Comparison of ENCODE assay signal across 30 cellular contexts in the genomic region with DNA sequence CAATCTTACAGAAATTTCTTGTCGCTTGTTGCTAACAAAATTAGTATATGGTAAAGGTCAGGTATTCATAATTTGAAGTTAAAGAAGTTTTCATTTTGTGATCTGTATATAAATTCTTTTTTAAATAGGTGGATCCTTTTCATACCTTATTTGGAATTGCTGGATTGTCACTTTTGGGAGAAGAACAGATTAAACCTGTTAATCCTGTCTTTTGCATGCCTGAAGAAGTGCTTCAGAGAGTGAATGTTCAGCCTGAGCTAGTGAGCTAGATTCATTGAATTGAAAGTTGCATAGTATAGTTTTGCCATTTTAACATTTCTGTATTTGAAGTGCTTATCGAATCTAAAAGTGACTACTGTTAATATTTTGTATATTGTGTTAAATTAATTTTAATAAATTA. TPM values are rescaled to one million over a fixed set of nuclear protein-coding genes. Genes with fewer than 3 reads are reported as not detected.
"Had no signal": no experiment of that assay in that cellular context is flagged by ENCODE, and none has a peak within 500 bp of the region (broad histone marks: within the 10 kb centered on the region; RNA-seq: fewer than 3 reads in every experiment).

No MANE protein-coding gene starts in this region.

- H3K27me3 Mint-ChIP-seq: central memory CD8-positive, alpha-beta T cell; dendritic cell treated with granulocyte-macrophage colony-stimulating factor and Interleukin-4, amounts not matched to agents 40 ng/mL and 50 ng/mL, for 4 days; progenitor cell of endocrine pancreas; stimulated activated naive CD8-positive, alpha-beta T cell treated with anti-CD3 and anti-CD28 coated beads, Interleukin-15, amount 100 ng/mL, for 72 hours had no signal

- H3K36me3 ChIP-seq: ovary had no signal

- H3K9me3 ChIP-seq: breast epithelium, esophagus squamous epithelium, left ventricle myocardium inferior, mucosa of descending colon, ovary, upper lobe of left lung, vagina had no signal

- H3K27ac ChIP-seq: breast epithelium, esophagus squamous epithelium, left ventricle myocardium inferior, ovary, skin epidermis, upper lobe of left lung, vagina, VCaP had no signal

- H3K27me3 ChIP-seq: breast epithelium, esophagus squamous epithelium, ovary, upper lobe of left lung, vagina had no signal

- H3K4me3 ChIP-seq: breast epithelium, esophagus squamous epithelium, left ventricle myocardium inferior, mucosa of descending colon, ovary, skin epidermis, upper lobe of left lung, vagina had no signal

- DNase-seq: activated CD4-positive, alpha-beta T cell treated with anti-CD3 and anti-CD28 coated beads for 48 hours; activated CD4-positive, alpha-beta T cell treated with anti-CD3 and anti-CD28 coated beads, Interleukin-2, amount 50 U/mL, for 48 hours; activated CD8-positive, alpha-beta memory T cell treated with anti-CD3 and anti-CD28 coated beads for 24 hours; activated CD8-positive, alpha-beta memory T cell treated with anti-CD3 and anti-CD28 coated beads, Interleukin-2, amount 50 U/mL, for 4 hours; activated naive CD4-positive, alpha-beta T cell treated with Interleukin-2 at 50 U/mL for 16 hours; activated T-cell treated with anti-CD3 and anti-CD28 coated beads, Interleukin-2, amount 50 U/mL, for 48 hours; endodermal cell; esophagus squamous epithelium; foreskin melanocyte; left ventricle myocardium inferior; mucosa of descending colon; ovary; stimulated activated CD4-positive, alpha-beta T cell treated with anti-CD3 and anti-CD28 coated beads, Interleukin-12 subunit alpha, Interleukin-12 subunit beta, amount 100 ng/mL, for 4 hours; stimulated activated CD4-positive, alpha-beta T cell treated with anti-CD3 and anti-CD28 coated beads, Interleukin-4, amount 100 ng/mL, for 1 hour; stimulated activated naive CD8-positive, alpha-beta T cell treated with anti-CD3 and anti-CD28 coated beads, Interleukin-15, amount 100 ng/mL, for 72 hours; substantia nigra; T-helper 1 cell; upper lobe of left lung had no signal

- H3K9me3 Mint-ChIP-seq: central memory CD8-positive, alpha-beta T cell; dendritic cell treated with granulocyte-macrophage colony-stimulating factor and Interleukin-4, amounts not matched to agents 40 ng/mL and 50 ng/mL, for 4 days; endodermal cell; nephron; stimulated activated naive CD8-positive, alpha-beta T cell treated with anti-CD3 and anti-CD28 coated beads, Interleukin-15, amount 100 ng/mL, for 72 hours had no signal

- H3K27ac Mint-ChIP-seq: dendritic cell treated with granulocyte-macrophage colony-stimulating factor and Interleukin-4, amounts not matched to agents 40 ng/mL and 50 ng/mL, for 4 days; nephron; progenitor cell of endocrine pancreas; stimulated activated naive CD8-positive, alpha-beta T cell treated with anti-CD3 and anti-CD28 coated beads, Interleukin-15, amount 100 ng/mL, for 72 hours had no signal

- H3K4me3 Mint-ChIP-seq: central memory CD8-positive, alpha-beta T cell; dendritic cell treated with granulocyte-macrophage colony-stimulating factor and Interleukin-4, amounts not matched to agents 40 ng/mL and 50 ng/mL, for 4 days; endodermal cell; nephron; stimulated activated naive CD8-positive, alpha-beta T cell treated with anti-CD3 and anti-CD28 coated beads, Interleukin-15, amount 100 ng/mL, for 72 hours had no signal

- ATAC-seq: activated CD4-positive, CD25-positive, alpha-beta regulatory T cell treated with anti-CD3 and anti-CD28 coated beads, Interleukin-2, amount 50 U/mL, for 24 hours; mucosa of descending colon; sciatic nerve; stimulated activated naive CD8-positive, alpha-beta T cell treated with anti-CD3 and anti-CD28 coated beads, Interleukin-15, amount 100 ng/mL, for 72 hours had no signal

RNA-seq across cellular contexts. Expression of a gene that starts 2.3 kb away (rescaled TPM):
- total RNA-seq: glomerular endothelial cell, mesenteric fat pad had no signal
